ENCODE assay signal across 27 cellular contexts in genomic region chr1:43469932-43470331, GRCh38. TPM values are rescaled to one million over a fixed set of nuclear protein-coding genes. Genes with fewer than 3 reads are reported as not detected.
DNase-seq lines count a peak whose midpoint lies in the region; ATAC-seq, FAIRE-seq and TF ChIP-seq lines count a peak whose summit lies in the region.
"Had no signal": no experiment of that assay in that cellular context is flagged by ENCODE, and none has a peak within 500 bp of the region (broad histone marks: within the 10 kb centered on the region; RNA-seq: fewer than 3 reads in every experiment).

No MANE protein-coding gene starts in this region.

- H3K27ac ChIP-seq in A549 = peak overlapping the region; percentile 92 to 95
- peak overlapping the region; percentile 99 for H3K27ac ChIP-seq in RWPE2 (ENCODE audit: poor library complexity, severe bottlenecking)
- H3K27ac ChIP-seq in coronary artery = no peak overlapping the region
- H3K27ac ChIP-seq: 22Rv1, BLaER1 had no signal

- no peaks in the 10 kb centered on the region for H3K36me3 Mint-ChIP-seq in chondrocyte (ENCODE audit: low read depth)
- H3K36me3 Mint-ChIP-seq: CD14-positive monocyte; CD4-positive, alpha-beta memory T cell; CD4-positive, CD25-positive, alpha-beta regulatory T cell; CD8-positive, alpha-beta memory T cell had no signal

- FAIRE-seq in A549 (lab: Jason Lieb, UNC) = no peak
- FAIRE-seq in HTR-8/SVneo (lab: Jason Lieb, UNC) = peak; percentile 9
- FAIRE-seq: GM12878, GM12892, GM18507 had no signal

- 74% methylated on average over 1 of the region's 1 CpG for WGBS in A549 (ENCODE audit: missing lambda C conversion rate)

- H3K4me1 Mint-ChIP-seq in chondrocyte (ENCODE audit: low read depth) = peaks cover 27% of the 10 kb centered on the region

- TF ChIP-seq CTCF in A549 (IDR thresholded peaks at IDR 0.05) = no peak
- no peak for TF ChIP-seq CTCF in RWPE2 (IDR thresholded peaks at IDR 0.05; ENCODE audit: poor library complexity, severe bottlenecking)
- TF ChIP-seq CTCF in coronary artery (IDR thresholded peaks at IDR 0.05) = no peak
- TF ChIP-seq CTCF in chondrocyte (IDR thresholded peaks at IDR 0.05) = no peak

- no peak overlapping the region for H3K4me2 ChIP-seq in A549
- H3K4me2 ChIP-seq: BLaER1 had no signal

- H3K27me3 Mint-ChIP-seq in chondrocyte (ENCODE audit: low read depth) = no peaks in the 10 kb centered on the region

- CTCF ChIA-PET in A549 (lab: Yijun Ruan, JAX) = no interaction called here

- TF ChIP-seq EP300 in A549 (IDR thresholded peaks at IDR 0.05) = no peak

- TF ChIP-seq POLR2A in A549 (IDR thresholded peaks at IDR 0.05; ENCODE audit: low read length) = no peak

- H3K4me1 ChIP-seq in A549 = peaks cover 44% of the 10 kb centered on the region
- H3K4me1 ChIP-seq in RWPE2 (ENCODE audit: insufficient read depth, poor library complexity, severe bottlenecking) = peaks cover 32% of the 10 kb centered on the region
- H3K4me1 ChIP-seq: BE2C had no signal

- H3K4me3 ChIP-seq in A549 (no peak overlapping the region), RWPE2 (ENCODE audit: severe bottlenecking) (no peak overlapping the region), coronary artery (no peak overlapping the region)
- H3K4me3 ChIP-seq: BLaER1, GM12878 had no signal

- H3K9me3 ChIP-seq in A549 = no peaks in the 10 kb centered on the region
- no peaks in the 10 kb centered on the region for H3K9me3 ChIP-seq in RWPE2 (ENCODE audit: severe bottlenecking)
- H3K9me3 ChIP-seq: BE2C, BLaER1 had no signal

- H3K9me3 Mint-ChIP-seq in chondrocyte (ENCODE audit: low read depth) = no peaks in the 10 kb centered on the region
- H3K9me3 Mint-ChIP-seq: CD4-positive, alpha-beta memory T cell; CD4-positive, CD25-positive, alpha-beta regulatory T cell; CD8-positive, alpha-beta memory T cell had no signal

- H3K36me3 ChIP-seq in RWPE2 (ENCODE audit: low read depth) = no peaks in the 10 kb centered on the region
- H3K36me3 ChIP-seq: BE2C, BLaER1 had no signal

- no peaks in the 10 kb centered on the region for H3K27me3 ChIP-seq in RWPE2 (ENCODE audit: insufficient read depth, poor library complexity, severe bottlenecking)
- H3K27me3 ChIP-seq: BE2C, BLaER1 had no signal

- ATAC-seq in A549 = no peak
- no peak for ATAC-seq in RWPE2 (ENCODE audit: low read depth)
- ATAC-seq: GM12878 had no signal

- no peak for DNase-seq in A549 (ENCODE audit: low read depth in 1 of 2, low spot score in 1 of 2)
- no peak for DNase-seq in HTR-8/SVneo (ENCODE audit: insufficient read length, low spot score)
- DNase-seq in RWPE2 (ENCODE audit: low spot score) = no peak
- DNase-seq in NCI-H1105 treated with DMSO at 0.1 percent for 48 hours (lab: John Stamatoyannopoulos, UW) = no peak
- no peak for DNase-seq in coronary artery (ENCODE audit: low spot score)
- DNase-seq in chondrocyte (ENCODE audit: low spot score) = no peak
- DNase-seq: ACHN; BE2C; C1 segment of cervical spinal cord; CD4-positive, alpha-beta memory T cell; CD4-positive, CD25-positive, alpha-beta regulatory T cell; CD8-positive, alpha-beta memory T cell; COR-L47; DMS 273 treated with DMSO at 0.1 percent for 48 hours; DMS153; DMS53; DMS79; DND-41; EL; GDM1 had no signal

- TF ChIP-seq RAD21 in A549 (conservative IDR thresholded peaks at IDR 0.05 in 1 of 2, IDR thresholded peaks at IDR 0.05 in 1 of 2) = no peak

- H3K27ac Mint-ChIP-seq in chondrocyte (ENCODE audit: unreplicated experiment) = no peak overlapping the region
- H3K27ac Mint-ChIP-seq: CD14-positive monocyte; CD4-positive, alpha-beta memory T cell; CD4-positive, CD25-positive, alpha-beta regulatory T cell had no signal

- POLR2A ChIA-PET in A549 (lab: Yijun Ruan, JAX) = no interaction called here

- no peak overlapping the region for H3K4me3 Mint-ChIP-seq in chondrocyte (ENCODE audit: unreplicated experiment)
- H3K4me3 Mint-ChIP-seq: CD14-positive monocyte; CD4-positive, alpha-beta memory T cell; CD4-positive, CD25-positive, alpha-beta regulatory T cell; CD8-positive, alpha-beta memory T cell had no signal

TF ChIP-seq in A549, 52 proteins besides CTCF, POLR2A, EP300 and RAD21:
- no peak for TF ChIP-seq KDM1A (IDR thresholded peaks at IDR 0.05; ENCODE audit: low read depth)
- no peak for TF ChIP-seq MAFK (IDR thresholded peaks at IDR 0.05; ENCODE audit: partially characterized antibody)
- TF ChIP-seq CBX2 (IDR thresholded peaks at IDR 0.05; ENCODE audit: borderline replicate concordance, low read depth) = no peak
- TF ChIP-seq CEBPB (IDR thresholded peaks at IDR 0.05) = no peak
- no peak for TF ChIP-seq USF2 (IDR thresholded peaks at IDR 0.05)
- TF ChIP-seq HEYL (CRISPR knock-in tag; IDR thresholded peaks at IDR 0.05) = no peak
- no peak for TF ChIP-seq JUNB (IDR thresholded peaks at IDR 0.05)
- no peak for TF ChIP-seq BHLHE40 (IDR thresholded peaks at IDR 0.05; ENCODE audit: low read depth, low read length)
- no peak for TF ChIP-seq MAZ (IDR thresholded peaks at IDR 0.05; ENCODE audit: borderline replicate concordance, low read depth, low read length)
- TF ChIP-seq HDAC2 (IDR thresholded peaks at IDR 0.05) = no peak
- TF ChIP-seq NFE2L2 (conservative IDR thresholded peaks at IDR 0.05; ENCODE audit: low read length) = no peak
- no peak for TF ChIP-seq FOSL2 (IDR thresholded peaks at IDR 0.05)
- TF ChIP-seq FOSL2 (CRISPR knock-in tag; IDR thresholded peaks at IDR 0.05) = no peak
- no peak for TF ChIP-seq HOXB5 (CRISPR knock-in tag; IDR thresholded peaks at IDR 0.05)

RNA-seq across cellular contexts. Expression of gene HYI, which starts 16.2 kb away (rescaled TPM):
- polyA plus RNA-seq in A549 (2011; rRNA removed) = 6.6 and 7.2 TPM in 2 replicates
- polyA plus RNA-seq in A549 (2012; cell fraction: cytosol; rRNA removed) = 18.8 and 19.0 TPM in 2 replicates
- 39.9 and 45.7 TPM in 2 replicates for polyA plus RNA-seq in A549 (2012; cell fraction: nucleus; rRNA removed)
- polyA plus RNA-seq in A549 (2017; fragmentation: RNase III; extraction: RNeasy Plus Mini Kit Qiagen cat#74134 plus additional on column Dnase treatment) = 15.1 to 17.1 TPM (median 15.3 TPM) in 3 replicates
- polyA minus RNA-seq in A549 (2011; rRNA and poly(A)+ RNA removed) = 5.4 and 5.8 TPM in 2 replicates
- 27.7 to 29.9 TPM (median 28.6 TPM) in 3 replicates for total RNA-seq in chondrocyte
- total RNA-seq: A172 had no signal

Comparison
In these comparisons a context has a peak if more than half of its experiments do, and no peak if none do; other contexts are left out.
1. H3K27ac ChIP-seq: peak in A549 (2 of 2) and RWPE2 (single experiment); none in coronary artery (0 of 2).